In the genomic region with DNA sequence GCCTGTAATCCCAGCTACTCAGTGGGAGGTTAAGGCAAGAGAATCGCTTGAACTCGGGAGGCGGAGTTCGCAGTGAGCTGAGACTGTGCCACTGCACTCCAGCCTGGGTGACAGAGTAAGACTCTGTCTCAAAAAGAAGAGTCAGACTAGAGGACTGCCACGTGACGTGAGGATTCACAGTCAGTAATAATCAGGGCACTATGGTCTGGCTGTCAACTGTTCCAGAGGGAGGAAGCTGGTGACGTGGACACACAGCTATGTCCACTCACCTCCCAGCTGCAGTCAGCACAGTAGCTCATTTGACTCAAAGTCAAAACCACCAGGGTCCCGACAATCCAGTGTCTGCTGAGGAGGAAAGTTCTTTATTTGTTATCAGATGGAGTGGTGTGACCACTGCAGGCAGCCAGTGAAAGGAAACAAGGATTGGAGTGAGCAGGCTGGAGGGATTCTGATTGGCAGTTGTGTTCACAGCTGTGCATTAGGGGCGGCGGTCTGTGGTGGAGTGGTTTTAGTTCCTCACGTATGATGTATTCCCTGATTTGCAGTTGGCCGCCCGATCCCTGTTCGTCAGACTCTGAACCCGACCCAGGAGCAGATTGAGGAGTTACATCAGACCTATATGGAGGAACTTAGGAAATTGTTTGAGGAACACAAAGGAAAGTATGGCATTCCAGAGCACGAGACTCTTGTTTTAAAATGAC, we compare ENCODE assay signal across 1 cellular context.
TF ChIP-seq lines count a peak whose summit lies in the region.

No MANE protein-coding gene starts in this region.

TF ChIP-seq in K562, 482 proteins besides CTCF, POLR2A, EP300 and RAD21 (continued from another document and continues in another):
- TF ChIP-seq, protein P1, sequence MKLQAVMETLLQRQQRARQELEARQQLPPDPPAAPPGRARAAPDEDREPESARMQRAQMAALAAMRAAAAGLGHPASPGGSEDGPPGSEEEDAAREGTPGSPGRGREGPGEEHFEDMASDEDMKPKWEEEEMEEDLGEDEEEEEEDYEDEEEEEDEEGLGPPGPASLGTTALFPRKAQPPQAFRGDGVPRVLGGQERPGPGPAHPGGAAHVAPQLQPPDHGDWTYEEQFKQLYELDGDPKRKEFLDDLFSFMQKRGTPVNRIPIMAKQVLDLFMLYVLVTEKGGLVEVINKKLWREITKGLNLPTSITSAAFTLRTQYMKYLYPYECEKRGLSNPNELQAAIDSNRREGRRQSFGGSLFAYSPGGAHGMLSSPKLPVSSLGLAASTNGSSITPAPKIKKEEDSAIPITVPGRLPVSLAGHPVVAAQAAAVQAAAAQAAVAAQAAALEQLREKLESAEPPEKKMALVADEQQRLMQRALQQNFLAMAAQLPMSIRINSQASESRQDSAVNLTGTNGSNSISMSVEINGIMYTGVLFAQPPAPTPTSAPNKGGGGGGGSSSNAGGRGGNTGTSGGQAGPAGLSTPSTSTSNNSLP (IDR thresholded peaks at IDR 0.05; ENCODE audit: borderline replicate concordance, low read depth, low read length) = no peak
- TF ChIP-seq, protein P2, sequence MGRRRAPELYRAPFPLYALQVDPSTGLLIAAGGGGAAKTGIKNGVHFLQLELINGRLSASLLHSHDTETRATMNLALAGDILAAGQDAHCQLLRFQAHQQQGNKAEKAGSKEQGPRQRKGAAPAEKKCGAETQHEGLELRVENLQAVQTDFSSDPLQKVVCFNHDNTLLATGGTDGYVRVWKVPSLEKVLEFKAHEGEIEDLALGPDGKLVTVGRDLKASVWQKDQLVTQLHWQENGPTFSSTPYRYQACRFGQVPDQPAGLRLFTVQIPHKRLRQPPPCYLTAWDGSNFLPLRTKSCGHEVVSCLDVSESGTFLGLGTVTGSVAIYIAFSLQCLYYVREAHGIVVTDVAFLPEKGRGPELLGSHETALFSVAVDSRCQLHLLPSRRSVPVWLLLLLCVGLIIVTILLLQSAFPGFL (CRISPR knock-in tag; IDR thresholded peaks at IDR 0.05) = no peak
- TF ChIP-seq NFXL1 (CRISPR knock-in tag; IDR thresholded peaks at IDR 0.05) = no peak
- no peak for TF ChIP-seq XRCC4 (IDR thresholded peaks at IDR 0.05; ENCODE audit: extremely low read depth, insufficient read depth, insufficient read length)
- TF ChIP-seq, protein P3, sequence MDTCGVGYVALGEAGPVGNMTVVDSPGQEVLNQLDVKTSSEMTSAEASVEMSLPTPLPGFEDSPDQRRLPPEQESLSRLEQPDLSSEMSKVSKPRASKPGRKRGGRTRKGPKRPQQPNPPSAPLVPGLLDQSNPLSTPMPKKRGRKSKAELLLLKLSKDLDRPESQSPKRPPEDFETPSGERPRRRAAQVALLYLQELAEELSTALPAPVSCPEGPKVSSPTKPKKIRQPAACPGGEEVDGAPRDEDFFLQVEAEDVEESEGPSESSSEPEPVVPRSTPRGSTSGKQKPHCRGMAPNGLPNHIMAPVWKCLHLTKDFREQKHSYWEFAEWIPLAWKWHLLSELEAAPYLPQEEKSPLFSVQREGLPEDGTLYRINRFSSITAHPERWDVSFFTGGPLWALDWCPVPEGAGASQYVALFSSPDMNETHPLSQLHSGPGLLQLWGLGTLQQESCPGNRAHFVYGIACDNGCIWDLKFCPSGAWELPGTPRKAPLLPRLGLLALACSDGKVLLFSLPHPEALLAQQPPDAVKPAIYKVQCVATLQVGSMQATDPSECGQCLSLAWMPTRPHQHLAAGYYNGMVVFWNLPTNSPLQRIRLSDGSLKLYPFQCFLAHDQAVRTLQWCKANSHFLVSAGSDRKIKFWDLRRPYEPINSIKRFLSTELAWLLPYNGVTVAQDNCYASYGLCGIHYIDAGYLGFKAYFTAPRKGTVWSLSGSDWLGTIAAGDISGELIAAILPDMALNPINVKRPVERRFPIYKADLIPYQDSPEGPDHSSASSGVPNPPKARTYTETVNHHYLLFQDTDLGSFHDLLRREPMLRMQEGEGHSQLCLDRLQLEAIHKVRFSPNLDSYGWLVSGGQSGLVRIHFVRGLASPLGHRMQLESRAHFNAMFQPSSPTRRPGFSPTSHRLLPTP (IDR thresholded peaks at IDR 0.05; ENCODE audit: borderline replicate concordance, extremely low read depth, insufficient read length) = no peak
- TF ChIP-seq, protein P4, sequence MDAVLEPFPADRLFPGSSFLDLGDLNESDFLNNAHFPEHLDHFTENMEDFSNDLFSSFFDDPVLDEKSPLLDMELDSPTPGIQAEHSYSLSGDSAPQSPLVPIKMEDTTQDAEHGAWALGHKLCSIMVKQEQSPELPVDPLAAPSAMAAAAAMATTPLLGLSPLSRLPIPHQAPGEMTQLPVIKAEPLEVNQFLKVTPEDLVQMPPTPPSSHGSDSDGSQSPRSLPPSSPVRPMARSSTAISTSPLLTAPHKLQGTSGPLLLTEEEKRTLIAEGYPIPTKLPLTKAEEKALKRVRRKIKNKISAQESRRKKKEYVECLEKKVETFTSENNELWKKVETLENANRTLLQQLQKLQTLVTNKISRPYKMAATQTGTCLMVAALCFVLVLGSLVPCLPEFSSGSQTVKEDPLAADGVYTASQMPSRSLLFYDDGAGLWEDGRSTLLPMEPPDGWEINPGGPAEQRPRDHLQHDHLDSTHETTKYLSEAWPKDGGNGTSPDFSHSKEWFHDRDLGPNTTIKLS (IDR thresholded peaks at IDR 0.05; ENCODE audit: borderline replicate concordance, low read depth) = peak; percentile 91
- no peak for TF ChIP-seq KLF1 (tag; IDR thresholded peaks at IDR 0.05)
- TF ChIP-seq L3MBTL2 (IDR thresholded peaks at IDR 0.05) = peak; percentile 78
- TF ChIP-seq ZNF24 (IDR thresholded peaks at IDR 0.05) = no peak
- peak; percentile 49; the same call in 1 of the 2 replicates for TF ChIP-seq SMARCE1 (IDR thresholded peaks at IDR 0.05)
- TF ChIP-seq LEF1 (IDR thresholded peaks at IDR 0.05) = peak; percentile 57
- TF ChIP-seq, protein P5, sequence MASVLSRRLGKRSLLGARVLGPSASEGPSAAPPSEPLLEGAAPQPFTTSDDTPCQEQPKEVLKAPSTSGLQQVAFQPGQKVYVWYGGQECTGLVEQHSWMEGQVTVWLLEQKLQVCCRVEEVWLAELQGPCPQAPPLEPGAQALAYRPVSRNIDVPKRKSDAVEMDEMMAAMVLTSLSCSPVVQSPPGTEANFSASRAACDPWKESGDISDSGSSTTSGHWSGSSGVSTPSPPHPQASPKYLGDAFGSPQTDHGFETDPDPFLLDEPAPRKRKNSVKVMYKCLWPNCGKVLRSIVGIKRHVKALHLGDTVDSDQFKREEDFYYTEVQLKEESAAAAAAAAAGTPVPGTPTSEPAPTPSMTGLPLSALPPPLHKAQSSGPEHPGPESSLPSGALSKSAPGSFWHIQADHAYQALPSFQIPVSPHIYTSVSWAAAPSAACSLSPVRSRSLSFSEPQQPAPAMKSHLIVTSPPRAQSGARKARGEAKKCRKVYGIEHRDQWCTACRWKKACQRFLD (CRISPR knock-in tag; IDR thresholded peaks at IDR 0.05) = no peak
- TF ChIP-seq PYGO2 (tag; IDR thresholded peaks at IDR 0.05) = no peak
- TF ChIP-seq GTF2E2 (tag; IDR thresholded peaks at IDR 0.05) = no peak
- TF ChIP-seq TEAD1 (CRISPR knock-in tag; IDR thresholded peaks at IDR 0.05) = peak in 1 of 2 experiments; percentile 63; a peak in 1 of 4 replicates
- TF ChIP-seq, protein P6, sequence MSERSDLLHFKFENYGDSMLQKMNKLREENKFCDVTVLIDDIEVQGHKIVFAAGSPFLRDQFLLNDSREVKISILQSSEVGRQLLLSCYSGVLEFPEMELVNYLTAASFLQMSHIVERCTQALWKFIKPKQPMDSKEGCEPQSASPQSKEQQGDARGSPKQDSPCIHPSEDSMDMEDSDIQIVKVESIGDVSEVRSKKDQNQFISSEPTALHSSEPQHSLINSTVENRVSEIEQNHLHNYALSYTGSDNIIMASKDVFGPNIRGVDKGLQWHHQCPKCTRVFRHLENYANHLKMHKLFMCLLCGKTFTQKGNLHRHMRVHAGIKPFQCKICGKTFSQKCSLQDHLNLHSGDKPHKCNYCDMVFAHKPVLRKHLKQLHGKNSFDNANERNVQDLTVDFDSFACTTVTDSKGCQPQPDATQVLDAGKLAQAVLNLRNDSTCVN (CRISPR knock-in tag; IDR thresholded peaks at IDR 0.05) = no peak
- TF ChIP-seq ETV6 (IDR thresholded peaks at IDR 0.05; ENCODE audit: borderline replicate concordance in 1 of 2, low read depth in 2 of 2, low read length in 1 of 2) = no peak
- no peak for TF ChIP-seq ETV6 (CRISPR knock-in tag; IDR thresholded peaks at IDR 0.05; ENCODE audit: borderline replicate concordance)
- TF ChIP-seq ZNF217 (CRISPR knock-in tag; IDR thresholded peaks at IDR 0.05) = no peak
- no peak for TF ChIP-seq KHSRP (IDR thresholded peaks at IDR 0.05)
- TF ChIP-seq ZNF134 (CRISPR knock-in tag; conservative IDR thresholded peaks at IDR 0.05) = no peak
- TF ChIP-seq SMAD2 (IDR thresholded peaks at IDR 0.05; ENCODE audit: low read depth, low read length) = no peak
- TF ChIP-seq, protein P7, sequence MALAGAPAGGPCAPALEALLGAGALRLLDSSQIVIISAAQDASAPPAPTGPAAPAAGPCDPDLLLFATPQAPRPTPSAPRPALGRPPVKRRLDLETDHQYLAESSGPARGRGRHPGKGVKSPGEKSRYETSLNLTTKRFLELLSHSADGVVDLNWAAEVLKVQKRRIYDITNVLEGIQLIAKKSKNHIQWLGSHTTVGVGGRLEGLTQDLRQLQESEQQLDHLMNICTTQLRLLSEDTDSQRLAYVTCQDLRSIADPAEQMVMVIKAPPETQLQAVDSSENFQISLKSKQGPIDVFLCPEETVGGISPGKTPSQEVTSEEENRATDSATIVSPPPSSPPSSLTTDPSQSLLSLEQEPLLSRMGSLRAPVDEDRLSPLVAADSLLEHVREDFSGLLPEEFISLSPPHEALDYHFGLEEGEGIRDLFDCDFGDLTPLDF (CRISPR knock-in tag; IDR thresholded peaks at IDR 0.05) = no peak
- no peak for TF ChIP-seq TAL1 (IDR thresholded peaks at IDR 0.05)
- no peak for TF ChIP-seq RBM15 (IDR thresholded peaks at IDR 0.05; ENCODE audit: insufficient read depth, low read length)
- TF ChIP-seq DACH1 (IDR thresholded peaks at IDR 0.05; ENCODE audit: partially characterized antibody) = peak; percentile 90
- no peak for TF ChIP-seq ZNF263 (CRISPR knock-in tag; IDR thresholded peaks at IDR 0.05; ENCODE audit: borderline replicate concordance)
- TF ChIP-seq, protein P8, sequence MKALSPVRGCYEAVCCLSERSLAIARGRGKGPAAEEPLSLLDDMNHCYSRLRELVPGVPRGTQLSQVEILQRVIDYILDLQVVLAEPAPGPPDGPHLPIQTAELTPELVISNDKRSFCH (CRISPR knock-in tag; IDR thresholded peaks at IDR 0.05) = no peak
- TF ChIP-seq, protein P8 (tag; IDR thresholded peaks at IDR 0.05) = no peak
- TF ChIP-seq, protein P9, sequence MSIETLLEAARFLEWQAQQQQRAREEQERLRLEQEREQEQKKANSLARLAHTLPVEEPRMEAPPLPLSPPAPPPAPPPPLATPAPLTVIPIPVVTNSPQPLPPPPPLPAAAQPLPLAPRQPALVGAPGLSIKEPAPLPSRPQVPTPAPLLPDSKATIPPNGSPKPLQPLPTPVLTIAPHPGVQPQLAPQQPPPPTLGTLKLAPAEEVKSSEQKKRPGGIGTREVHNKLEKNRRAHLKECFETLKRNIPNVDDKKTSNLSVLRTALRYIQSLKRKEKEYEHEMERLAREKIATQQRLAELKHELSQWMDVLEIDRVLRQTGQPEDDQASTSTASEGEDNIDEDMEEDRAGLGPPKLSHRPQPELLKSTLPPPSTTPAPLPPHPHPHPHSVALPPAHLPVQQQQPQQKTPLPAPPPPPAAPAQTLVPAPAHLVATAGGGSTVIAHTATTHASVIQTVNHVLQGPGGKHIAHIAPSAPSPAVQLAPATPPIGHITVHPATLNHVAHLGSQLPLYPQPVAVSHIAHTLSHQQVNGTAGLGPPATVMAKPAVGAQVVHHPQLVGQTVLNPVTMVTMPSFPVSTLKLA (conservative IDR thresholded peaks at IDR 0.05) = peak; percentile 79 to 86
- no peak for TF ChIP-seq EWSR1 (IDR thresholded peaks at IDR 0.05; ENCODE audit: borderline replicate concordance, low read depth, partially characterized antibody)
- no peak for TF ChIP-seq ZNF324 (CRISPR knock-in tag; IDR thresholded peaks at IDR 0.05)
- TF ChIP-seq, protein P10, sequence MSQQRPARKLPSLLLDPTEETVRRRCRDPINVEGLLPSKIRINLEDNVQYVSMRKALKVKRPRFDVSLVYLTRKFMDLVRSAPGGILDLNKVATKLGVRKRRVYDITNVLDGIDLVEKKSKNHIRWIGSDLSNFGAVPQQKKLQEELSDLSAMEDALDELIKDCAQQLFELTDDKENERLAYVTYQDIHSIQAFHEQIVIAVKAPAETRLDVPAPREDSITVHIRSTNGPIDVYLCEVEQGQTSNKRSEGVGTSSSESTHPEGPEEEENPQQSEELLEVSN (IDR thresholded peaks at IDR 0.05; ENCODE audit: borderline replicate concordance in 1 of 2, extremely low read depth in 1 of 2, insufficient read depth in 1 of 2, insufficient read length in 1 of 2, low read depth in 1 of 2, low read length in 1 of 2, poor library complexity in 1 of 2, severe bottlenecking in 1 of 2) = no peak
- TF ChIP-seq POLR2B (IDR thresholded peaks at IDR 0.05; ENCODE audit: low read depth, partially characterized antibody) = no peak
- TF ChIP-seq HDGF (IDR thresholded peaks at IDR 0.05) = no peak
- TF ChIP-seq, protein P11, sequence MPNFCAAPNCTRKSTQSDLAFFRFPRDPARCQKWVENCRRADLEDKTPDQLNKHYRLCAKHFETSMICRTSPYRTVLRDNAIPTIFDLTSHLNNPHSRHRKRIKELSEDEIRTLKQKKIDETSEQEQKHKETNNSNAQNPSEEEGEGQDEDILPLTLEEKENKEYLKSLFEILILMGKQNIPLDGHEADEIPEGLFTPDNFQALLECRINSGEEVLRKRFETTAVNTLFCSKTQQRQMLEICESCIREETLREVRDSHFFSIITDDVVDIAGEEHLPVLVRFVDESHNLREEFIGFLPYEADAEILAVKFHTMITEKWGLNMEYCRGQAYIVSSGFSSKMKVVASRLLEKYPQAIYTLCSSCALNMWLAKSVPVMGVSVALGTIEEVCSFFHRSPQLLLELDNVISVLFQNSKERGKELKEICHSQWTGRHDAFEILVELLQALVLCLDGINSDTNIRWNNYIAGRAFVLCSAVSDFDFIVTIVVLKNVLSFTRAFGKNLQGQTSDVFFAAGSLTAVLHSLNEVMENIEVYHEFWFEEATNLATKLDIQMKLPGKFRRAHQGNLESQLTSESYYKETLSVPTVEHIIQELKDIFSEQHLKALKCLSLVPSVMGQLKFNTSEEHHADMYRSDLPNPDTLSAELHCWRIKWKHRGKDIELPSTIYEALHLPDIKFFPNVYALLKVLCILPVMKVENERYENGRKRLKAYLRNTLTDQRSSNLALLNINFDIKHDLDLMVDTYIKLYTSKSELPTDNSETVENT (CRISPR knock-in tag; IDR thresholded peaks at IDR 0.05) = no peak
- no peak for TF ChIP-seq NR2C2 (CRISPR knock-in tag; IDR thresholded peaks at IDR 0.05)
- peak; percentile 50; the same call in 1 of the 2 replicates for TF ChIP-seq NR2C2 (tag; IDR thresholded peaks at IDR 0.05)
- TF ChIP-seq NFE2 (IDR thresholded peaks at IDR 0.05; ENCODE audit: low read depth) = no peak
- TF ChIP-seq CREM (IDR thresholded peaks at IDR 0.05; ENCODE audit: low read depth) = peak; percentile 83
- TF ChIP-seq, protein P12, sequence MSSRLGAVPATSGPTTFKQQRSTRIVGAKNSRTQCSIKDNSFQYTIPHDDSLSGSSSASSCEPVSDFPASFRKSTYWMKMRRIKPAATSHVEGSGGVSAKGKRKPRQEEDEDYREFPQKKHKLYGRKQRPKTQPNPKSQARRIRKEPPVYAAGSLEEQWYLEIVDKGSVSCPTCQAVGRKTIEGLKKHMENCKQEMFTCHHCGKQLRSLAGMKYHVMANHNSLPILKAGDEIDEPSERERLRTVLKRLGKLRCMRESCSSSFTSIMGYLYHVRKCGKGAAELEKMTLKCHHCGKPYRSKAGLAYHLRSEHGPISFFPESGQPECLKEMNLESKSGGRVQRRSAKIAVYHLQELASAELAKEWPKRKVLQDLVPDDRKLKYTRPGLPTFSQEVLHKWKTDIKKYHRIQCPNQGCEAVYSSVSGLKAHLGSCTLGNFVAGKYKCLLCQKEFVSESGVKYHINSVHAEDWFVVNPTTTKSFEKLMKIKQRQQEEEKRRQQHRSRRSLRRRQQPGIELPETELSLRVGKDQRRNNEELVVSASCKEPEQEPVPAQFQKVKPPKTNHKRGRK (tag; IDR thresholded peaks at IDR 0.05) = no peak
